11 cellular contexts compared by ENCODE assay signal in genomic region chr11:6654281-6655019, GRCh38. TPM values are rescaled to one million over a fixed set of nuclear protein-coding genes. Genes with fewer than 3 reads are reported as not detected.
DNase-seq lines count a peak whose midpoint lies in the region; ATAC-seq, FAIRE-seq and TF ChIP-seq lines count a peak whose summit lies in the region.
"Had no signal": no experiment of that assay in that cellular context is flagged by ENCODE, and none has a peak within 500 bp of the region (broad histone marks: within the 10 kb centered on the region; RNA-seq: fewer than 3 reads in every experiment).

No MANE protein-coding gene starts in this region.

- peaks cover 16% of the 10 kb centered on the region for H4K20me1 ChIP-seq in astrocyte (ENCODE audit: insufficient read depth, low read length)

- peak overlapping the region; percentile 87 for H3K4me2 ChIP-seq in astrocyte (ENCODE audit: low read length)
- H3K4me2 ChIP-seq in skeletal muscle satellite cell (ENCODE audit: low read length), result no peak overlapping the region

- H3K9ac ChIP-seq in astrocyte (ENCODE audit: low read length) (peak overlapping the region; percentile 58), skeletal muscle satellite cell (ENCODE audit: low read depth, low read length) (no peak overlapping the region)

- peak overlapping the region; percentile 43 for H3K4me3 ChIP-seq in CD8-positive, alpha-beta T cell (ENCODE audit: low read depth, low read length)
- H3K4me3 ChIP-seq in astrocyte (ENCODE audit: insufficient read depth, low read depth, low read length) (peak overlapping the region; percentile 53), iPS-18c (ENCODE audit: insufficient read depth, low read depth, low read length) (peak overlapping the region; percentile 66), skeletal muscle satellite cell (ENCODE audit: low read length) (peak overlapping the region; percentile 49)

- no peak overlapping the region for H3K27ac Mint-ChIP-seq in CD8-positive, alpha-beta T cell
- no peak overlapping the region for H3K27ac Mint-ChIP-seq in astrocyte (ENCODE audit: unreplicated experiment)

- POLR2A ChIA-PET in CD8-positive, alpha-beta T cell (lab: Charles Lee), result interaction anchor here (0.6 to 1.7 kb wide), 4 partner anchors 17 to 50 kb away, joined by 4 to 7 read pairs (median 4); partner anchors contain the start of genes TAF10 and TPP1

- no peaks in the 10 kb centered on the region for H3K36me3 ChIP-seq in CD8-positive, alpha-beta T cell (ENCODE audit: insufficient read depth, low read length)
- H3K36me3 ChIP-seq in astrocyte (ENCODE audit: insufficient read depth, low read length) (no peaks in the 10 kb centered on the region), skeletal muscle satellite cell (ENCODE audit: insufficient read depth, low read length) (no peaks in the 10 kb centered on the region)

- peak; percentile 15 for ATAC-seq in CD8-positive, alpha-beta T cell
- ATAC-seq in GM21825 (IDR thresholded peaks at IDR 0.05; ENCODE audit: unreplicated experiment), result no peak

- no peaks in the 10 kb centered on the region for H3K27me3 Mint-ChIP-seq in CD8-positive, alpha-beta T cell (ENCODE audit: low read depth)
- H3K27me3 Mint-ChIP-seq in astrocyte (ENCODE audit: low read depth, unreplicated experiment), result peaks cover 8% of the 10 kb centered on the region

- no peaks in the 10 kb centered on the region for H3K9me3 Mint-ChIP-seq in CD8-positive, alpha-beta T cell
- H3K9me3 Mint-ChIP-seq in astrocyte (ENCODE audit: unreplicated experiment), result no peaks in the 10 kb centered on the region

- CTCF ChIA-PET in CD8-positive, alpha-beta T cell (lab: Charles Lee), result interaction anchor here (0.7 to 1.4 kb wide), 4 partner anchors 19 to 52 kb away, joined by 3 to 4 read pairs (median 3); partner anchors contain the start of gene TAF10

- H3K27ac ChIP-seq in CD8-positive, alpha-beta T cell (ENCODE audit: low read depth, low read length), result peak overlapping the region; percentile 6
- H3K27ac ChIP-seq in astrocyte (ENCODE audit: low read depth, low read length), result no peak overlapping the region

- H3K9me3 ChIP-seq in CD8-positive, alpha-beta T cell (ENCODE audit: low read length), result no peaks in the 10 kb centered on the region
- H3K9me3 ChIP-seq in astrocyte (ENCODE audit: insufficient read depth, low read depth, low read length) (no peaks in the 10 kb centered on the region), iPS-18c (ENCODE audit: control insufficient read depth, insufficient read depth, low read length) (no peaks in the 10 kb centered on the region), skeletal muscle satellite cell (replicated peaks; ENCODE audit: low read length) (no peaks in the 10 kb centered on the region)

- peak in 1 of 7 experiments; percentile 23 for DNase-seq in CD8-positive, alpha-beta T cell
- DNase-seq in astrocyte (ENCODE audit: low read depth) (no peak), GF-D8 (lab: John Stamatoyannopoulos, UW) (no peak)
- no peak for DNase-seq in stimulated activated CD4-positive, alpha-beta T cell treated with anti-CD3 and anti-CD28 coated beads, Interleukin-4, amount 100 ng/mL, for 24 hours
- DNase-seq in stimulated activated CD8-positive, alpha-beta memory T cell treated with anti-CD3 and anti-CD28 coated beads, Interleukin-4, amount 100 ng/mL, for 48 hours, result no peak
- DNase-seq: cortex of kidney, RPMI8226 had no signal

- H3K4me3 Mint-ChIP-seq in CD8-positive, alpha-beta T cell, result no peak overlapping the region
- H3K4me3 Mint-ChIP-seq in astrocyte (ENCODE audit: unreplicated experiment), result no peak overlapping the region

- TF ChIP-seq CTCF in CD8-positive, alpha-beta T cell (IDR thresholded peaks at IDR 0.05), result no peak
- TF ChIP-seq CTCF in astrocyte (IDR thresholded peaks at IDR 0.05; ENCODE audit: insufficient read depth, low read depth, low read length), result no peak

- peaks cover 12% of the 10 kb centered on the region for H3K4me1 Mint-ChIP-seq in CD8-positive, alpha-beta T cell (ENCODE audit: low read depth)
- no peaks in the 10 kb centered on the region for H3K4me1 Mint-ChIP-seq in astrocyte (ENCODE audit: low read depth, unreplicated experiment)

- no peak for FAIRE-seq in astrocyte (lab: Jason Lieb, UNC)
- FAIRE-seq: keratinocyte had no signal

- no peaks in the 10 kb centered on the region for H3K27me3 ChIP-seq in CD8-positive, alpha-beta T cell (ENCODE audit: insufficient read depth, low read length)
- H3K27me3 ChIP-seq in astrocyte (ENCODE audit: insufficient read depth, low read length) (peaks cover 37% of the 10 kb centered on the region), skeletal muscle satellite cell (ENCODE audit: control insufficient read depth, insufficient read depth, low read length) (peaks cover 89% of the 10 kb centered on the region)

- H3K36me3 Mint-ChIP-seq in CD8-positive, alpha-beta T cell, result no peaks in the 10 kb centered on the region
- H3K36me3 Mint-ChIP-seq in astrocyte (ENCODE audit: low read depth, unreplicated experiment), result no peaks in the 10 kb centered on the region

- intact Hi-C loops in CD8-positive, alpha-beta T cell (cut with DNase I, micrococcal nuclease), result loop anchor here (1.0 to 10.0 kb wide), 3 partner anchors 29 to 50 kb away; partner anchors contain the start of genes ILK (in 1 of the 2), MRPL17 (in 1 of the 2), RRP8 (in 1 of the 2) and TPP1 (in 1 of the 2)

- no peaks in the 10 kb centered on the region for H3K79me2 ChIP-seq in astrocyte (ENCODE audit: insufficient read depth, low read length)

- peaks cover 39% of the 10 kb centered on the region for H3K4me1 ChIP-seq in CD8-positive, alpha-beta T cell (ENCODE audit: insufficient read depth, low read length)
- peaks cover 4% of the 10 kb centered on the region for H3K4me1 ChIP-seq in astrocyte (ENCODE audit: insufficient read depth, low read length)
- peaks cover 3% of the 10 kb centered on the region for H3K4me1 ChIP-seq in skeletal muscle satellite cell (ENCODE audit: control insufficient read depth, insufficient read depth, low read length)

- H2AFZ ChIP-seq in astrocyte (ENCODE audit: low read depth, low read length), result peak overlapping the region; percentile 91

RNA-seq across cellular contexts. Expression of gene DCHS1, which starts 1.2 kb away (rescaled TPM):
- 10 to 100 TPM; 11.1 TPM for total RNA-seq in CD8-positive, alpha-beta T cell
- 7.7 and 8.4 TPM in 2 replicates for total RNA-seq in astrocyte
- 0.25 and 0.66 TPM in 2 replicates for total RNA-seq in skeletal muscle satellite cell (2012; rRNA removed)

RNA-seq across cellular contexts. Expression of gene MRPL17, which starts 28.7 kb away (rescaled TPM):
- total RNA-seq in CD8-positive, alpha-beta T cell, result 10 to 100 TPM; 11.2 to 12.0 TPM
- total RNA-seq in astrocyte, result 89.2 and 89.9 TPM in 2 replicates
- total RNA-seq in skeletal muscle satellite cell (2012; rRNA removed), result 71.0 and 73.2 TPM in 2 replicates

RNA-seq across cellular contexts. Expression of gene TPP1, which starts 35.2 kb away (rescaled TPM):
- 10 to 100 TPM; 31.1 to 34.8 TPM for total RNA-seq in CD8-positive, alpha-beta T cell
- 43.4 and 58.3 TPM in 2 replicates for total RNA-seq in astrocyte
- 60.9 and 62.9 TPM in 2 replicates for total RNA-seq in skeletal muscle satellite cell (2012; rRNA removed)

RNA-seq across cellular contexts. Expression of gene TAF10, which starts 42.4 kb away (rescaled TPM):
- 100 to 1,000 TPM; 158 to 161 TPM for total RNA-seq in CD8-positive, alpha-beta T cell
- 111 and 113 TPM in 2 replicates for total RNA-seq in astrocyte
- total RNA-seq in skeletal muscle satellite cell (2012; rRNA removed), result 26.4 and 48.3 TPM in 2 replicates

RNA-seq across cellular contexts. Expression of gene ILK, which starts 50.9 kb away (rescaled TPM):
- 10 to 100 TPM; 26.6 to 31.6 TPM for total RNA-seq in CD8-positive, alpha-beta T cell
- 209 and 218 TPM in 2 replicates for total RNA-seq in astrocyte
- 125 and 152 TPM in 2 replicates for total RNA-seq in skeletal muscle satellite cell (2012; rRNA removed)
